Comparison of ENCODE assay signal across 11 cellular contexts in the genomic region with DNA sequence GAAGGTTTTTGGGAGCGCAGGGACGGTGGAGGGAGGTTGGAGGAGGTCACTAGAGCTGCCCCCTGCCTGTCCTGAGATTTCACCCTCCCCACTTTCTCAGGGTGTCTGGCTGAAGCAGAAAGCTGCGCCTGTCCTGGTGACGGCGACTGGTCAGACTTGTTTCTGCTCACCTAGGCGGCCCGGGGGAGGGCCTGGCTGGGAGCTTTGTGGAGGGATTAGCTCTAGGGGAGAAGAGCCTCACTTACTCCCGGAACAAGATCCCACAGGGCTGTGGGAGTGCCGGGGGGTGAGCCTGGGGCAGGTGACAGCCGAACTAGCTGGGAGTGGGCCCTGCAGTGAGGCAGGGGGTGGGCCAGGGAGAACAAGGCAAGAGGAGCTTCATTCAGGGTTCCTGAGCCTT. TPM values are rescaled to one million over a fixed set of nuclear protein-coding genes. Genes with fewer than 3 reads are reported as not detected.
DNase-seq lines count a peak whose midpoint lies in the region; ATAC-seq and TF ChIP-seq lines count a peak whose summit lies in the region.
"Had no signal": no experiment of that assay in that cellular context is flagged by ENCODE, and none has a peak within 500 bp of the region (broad histone marks: within the 10 kb centered on the region; RNA-seq: fewer than 3 reads in every experiment).

No MANE protein-coding gene starts in this region.

- peaks cover 19% of the 10 kb centered on the region for H3K36me3 Mint-ChIP-seq in activated T-helper 17 cell treated with anti-CD3 and anti-CD28 coated beads, Interleukin-2, amount 50 U/mL, for 72 hours (ENCODE audit: low read depth)
- H3K36me3 Mint-ChIP-seq in type B pancreatic cell = no peaks in the 10 kb centered on the region

- no peak for DNase-seq in cardiac muscle cell (ENCODE audit: low read depth in 1 of 2, low spot score in 1 of 2)
- DNase-seq in Right ventricle myocardium inferior (ENCODE audit: missing footprints) = no peak
- no peak for DNase-seq in type B pancreatic cell (ENCODE audit: extremely low spot score, unreplicated experiment)
- no peak for DNase-seq in AG08395 (ENCODE audit: low spot score)
- DNase-seq in MG63 = no peak
- DNase-seq: activated B cell treated with CpG ODN at 0.5 μM for 24 hours, psoas muscle had no signal

- H3K4me1 Mint-ChIP-seq in activated T-helper 17 cell treated with anti-CD3 and anti-CD28 coated beads, Interleukin-2, amount 50 U/mL, for 72 hours = peaks cover 30% of the 10 kb centered on the region
- peaks cover 29% of the 10 kb centered on the region for H3K4me1 Mint-ChIP-seq in type B pancreatic cell (ENCODE audit: unreplicated experiment)

- H3K36me3 ChIP-seq in cardiac muscle cell = no peaks in the 10 kb centered on the region
- peaks cover 41% of the 10 kb centered on the region for H3K36me3 ChIP-seq in MG63

- ATAC-seq in Right ventricle myocardium inferior (no peak), GM21723 (IDR thresholded peaks at IDR 0.05; ENCODE audit: unreplicated experiment) (no peak)
- no peak for ATAC-seq in activated T-helper 17 cell treated with anti-CD3 and anti-CD28 coated beads, Interleukin-2, amount 50 U/mL, for 72 hours (replicated peaks)

- H3K4me3 ChIP-seq in cardiac muscle cell = no peak overlapping the region
- H3K4me3 ChIP-seq in MG63 = no peak overlapping the region
- H3K4me3 ChIP-seq: psoas muscle had no signal

- peak overlapping the region; percentile 74 for H3K4me3 Mint-ChIP-seq in activated T-helper 17 cell treated with anti-CD3 and anti-CD28 coated beads, Interleukin-2, amount 50 U/mL, for 72 hours
- peak overlapping the region; percentile 60 for H3K4me3 Mint-ChIP-seq in type B pancreatic cell

- H3K4me1 ChIP-seq in cardiac muscle cell (ENCODE audit: low read depth) = peaks cover 59% of the 10 kb centered on the region

- H3K27ac ChIP-seq in cardiac muscle cell (peak overlapping the region; percentile 72), layer of hippocampus (ENCODE audit: low read depth, low read length) (peak overlapping the region; percentile 72)
- H3K27ac ChIP-seq: psoas muscle had no signal

- H3K27ac Mint-ChIP-seq in activated T-helper 17 cell treated with anti-CD3 and anti-CD28 coated beads, Interleukin-2, amount 50 U/mL, for 72 hours = peak overlapping the region; percentile 83
- H3K27ac Mint-ChIP-seq in type B pancreatic cell = peak overlapping the region; percentile 90
- H3K27ac Mint-ChIP-seq: activated B cell treated with CpG ODN at 0.5 μM for 24 hours had no signal

- H3K27me3 Mint-ChIP-seq in activated T-helper 17 cell treated with anti-CD3 and anti-CD28 coated beads, Interleukin-2, amount 50 U/mL, for 72 hours = no peaks in the 10 kb centered on the region
- H3K27me3 Mint-ChIP-seq in type B pancreatic cell = no peaks in the 10 kb centered on the region
- H3K27me3 Mint-ChIP-seq: activated B cell treated with CpG ODN at 0.5 μM for 24 hours had no signal

- intact Hi-C loops in Right ventricle myocardium inferior (cut with DNase I) = no loop called here

- H3K9me3 ChIP-seq in cardiac muscle cell (ENCODE audit: low read depth) (no peaks in the 10 kb centered on the region), MG63 (no peaks in the 10 kb centered on the region)
- H3K9me3 ChIP-seq: psoas muscle had no signal

- H3K27me3 ChIP-seq in cardiac muscle cell (no peaks in the 10 kb centered on the region), layer of hippocampus (ENCODE audit: control insufficient read depth, insufficient read depth, low read length) (no peaks in the 10 kb centered on the region), MG63 (no peaks in the 10 kb centered on the region)

- no peak for TF ChIP-seq CTCF in cardiac muscle cell (IDR thresholded peaks at IDR 0.05; ENCODE audit: low read depth, low read length)
- TF ChIP-seq CTCF in type B pancreatic cell (conservative IDR thresholded peaks at IDR 0.05) = no peak

- H3K9me3 Mint-ChIP-seq in activated T-helper 17 cell treated with anti-CD3 and anti-CD28 coated beads, Interleukin-2, amount 50 U/mL, for 72 hours = no peaks in the 10 kb centered on the region
- no peaks in the 10 kb centered on the region for H3K9me3 Mint-ChIP-seq in type B pancreatic cell
- H3K9me3 Mint-ChIP-seq: activated B cell treated with CpG ODN at 0.5 μM for 24 hours had no signal

RNA-seq across cellular contexts. Expression of gene NHERF1, which starts 11.5 kb away (rescaled TPM):
- total RNA-seq in cardiac muscle cell (78.2 and 87.3 TPM in 2 replicates), Right ventricle myocardium inferior (15.9 TPM), type B pancreatic cell (ENCODE audit: low replicate concordance) (86.9 and 157 TPM in 2 replicates)
- 95.1 and 111 TPM in 2 replicates for polyA plus RNA-seq in cardiac muscle cell
- total RNA-seq in activated T-helper 17 cell treated with anti-CD3 and anti-CD28 coated beads, Interleukin-2, amount 50 U/mL, for 72 hours = 100 to 1,000 TPM in 1 of 2 donors, 10 to 100 TPM in 1; 76.2 to 160 TPM
- 110 and 150 TPM in 2 replicates for total RNA-seq in MG63 (2014; rRNA removed; shearing (Covaris generic); ENCODE audit: low replicate concordance)

RNA-seq across cellular contexts. Expression of gene NAT9, which starts 16.2 kb away (rescaled TPM):
- total RNA-seq in cardiac muscle cell (45.9 and 73.1 TPM in 2 replicates), Right ventricle myocardium inferior (19.4 TPM), type B pancreatic cell (ENCODE audit: low replicate concordance) (54.7 and 67.2 TPM in 2 replicates)
- 56.2 and 96.8 TPM in 2 replicates for polyA plus RNA-seq in cardiac muscle cell
- 10 to 100 TPM; 31.6 to 39.2 TPM for total RNA-seq in activated T-helper 17 cell treated with anti-CD3 and anti-CD28 coated beads, Interleukin-2, amount 50 U/mL, for 72 hours
- 46.8 and 51.6 TPM in 2 replicates for total RNA-seq in MG63 (2014; rRNA removed; shearing (Covaris generic); ENCODE audit: low replicate concordance)

RNA-seq across cellular contexts. Expression of gene RAB37, which starts 22.9 kb away (rescaled TPM):
- total RNA-seq in cardiac muscle cell (3.4 and 6.9 TPM in 2 replicates), Right ventricle myocardium inferior (2.6 TPM), type B pancreatic cell (ENCODE audit: low replicate concordance) (3.4 and 4.2 TPM in 2 replicates)
- 4.6 and 4.9 TPM in 2 replicates for polyA plus RNA-seq in cardiac muscle cell
- 1 to 10 TPM; 2.5 to 3.4 TPM for total RNA-seq in activated T-helper 17 cell treated with anti-CD3 and anti-CD28 coated beads, Interleukin-2, amount 50 U/mL, for 72 hours
- not detected in 2 replicates for total RNA-seq in MG63 (2014; rRNA removed; shearing (Covaris generic); ENCODE audit: low replicate concordance)
- total RNA-seq: endothelial cell of umbilical vein had no signal

RNA-seq across cellular contexts. Expression of gene CD300LF, which starts 47.2 kb away (rescaled TPM):
- total RNA-seq in cardiac muscle cell (not detected in 2 replicates), Right ventricle myocardium inferior (0.35 TPM), type B pancreatic cell (ENCODE audit: low replicate concordance) (0.19 TPM in 1 of 2 replicates, not detected in the other)
- polyA plus RNA-seq in cardiac muscle cell = not detected in 2 replicates
- not detected for total RNA-seq in activated T-helper 17 cell treated with anti-CD3 and anti-CD28 coated beads, Interleukin-2, amount 50 U/mL, for 72 hours
- total RNA-seq in MG63 (2014; rRNA removed; shearing (Covaris generic); ENCODE audit: low replicate concordance) = not detected in 2 replicates
- total RNA-seq: endothelial cell of umbilical vein had no signal
- polyA plus RNA-seq: endothelial cell of umbilical vein had no signal
